9 cellular contexts compared by ENCODE assay signal in genomic region chr10:24617771-24618396, GRCh38.
DNase-seq lines count a peak whose midpoint lies in the region; ATAC-seq and TF ChIP-seq lines count a peak whose summit lies in the region.
"Had no signal": no experiment of that assay in that cellular context is flagged by ENCODE, and none has a peak within 500 bp of the region (broad histone marks: within the 10 kb centered on the region; RNA-seq: fewer than 3 reads in every experiment).

No MANE protein-coding gene starts in this region.

- no peak overlapping the region for H3K4ac ChIP-seq in mesendoderm (ENCODE audit: low read depth, low read length)

- H3K79me1 ChIP-seq in mesendoderm (ENCODE audit: low read length), result no peaks in the 10 kb centered on the region

- H3K9me3 ChIP-seq in MG63, result no peaks in the 10 kb centered on the region
- no peaks in the 10 kb centered on the region for H3K9me3 ChIP-seq in testis
- H3K9me3 ChIP-seq: neutrophil had no signal

- H3K27ac ChIP-seq in mesendoderm (ENCODE audit: low read depth, low read length) (no peak overlapping the region), testis (no peak overlapping the region)
- H3K27ac ChIP-seq: neutrophil had no signal

- intact Hi-C loops in testis (cut with DNase I; ENCODE audit: low total_unique reads), result no loop called here

- H3K56ac ChIP-seq in mesendoderm (ENCODE audit: low read length), result no peak overlapping the region

- H2BK120ac ChIP-seq in mesendoderm (ENCODE audit: low read depth, low read length), result no peak overlapping the region

- DNase-seq in AG08395 (ENCODE audit: low spot score), result peak; percentile 27
- peak; percentile 31 for DNase-seq in MG63
- peak; percentile 64 for DNase-seq in activated CD4-positive, alpha-beta T cell treated with anti-CD3 and anti-CD28 coated beads for 48 hours
- peak; percentile 37 for DNase-seq in effector CD4-positive, alpha-beta T cell
- peak; percentile 89 for DNase-seq in mesendoderm
- peak; percentile 65 for DNase-seq in testis

- TF ChIP-seq POLR2A in testis (IDR thresholded peaks at IDR 0.05), result no peak

- H3K4me1 ChIP-seq in mesendoderm (ENCODE audit: control insufficient read depth, low read depth, low read length) (no peaks in the 10 kb centered on the region), testis (no peaks in the 10 kb centered on the region)

- H3K23ac ChIP-seq in mesendoderm (ENCODE audit: low read length), result no peak overlapping the region

- peak in 2 of 3 experiments; percentile 49 to 68 for TF ChIP-seq CTCF in testis (IDR thresholded peaks at IDR 0.05)

- H2AK5ac ChIP-seq in mesendoderm (ENCODE audit: low read length), result no peak overlapping the region

- no CpG with 5 or more reads among the region's 7 CpGs for WGBS in mesendoderm (ENCODE audit: extremely low coverage, insufficient coverage, low lambda C conversion rate)
- WGBS in testis, 2 donors, result 58 to 61% methylated on average over 7 of the region's 7 CpGs

- no peak overlapping the region for H3K18ac ChIP-seq in mesendoderm (ENCODE audit: low read length)

- no peak overlapping the region for H3K4me3 ChIP-seq in MG63
- H3K4me3 ChIP-seq in mesendoderm (ENCODE audit: low read length), result no peak overlapping the region
- H3K4me3 ChIP-seq in testis, result no peak overlapping the region

- no peak overlapping the region for H2BK5ac ChIP-seq in mesendoderm (ENCODE audit: low read length)

- peak; percentile 42 for ATAC-seq in GM18519 (IDR thresholded peaks at IDR 0.05; ENCODE audit: low FRiP score, unreplicated experiment)
- no peak for ATAC-seq in HG03159 (IDR thresholded peaks at IDR 0.05; ENCODE audit: unreplicated experiment)

- no peak overlapping the region for H4K8ac ChIP-seq in mesendoderm (ENCODE audit: low read depth, low read length)

- H3K79me2 ChIP-seq in mesendoderm (ENCODE audit: control insufficient read depth, insufficient read depth, low read length), result no peaks in the 10 kb centered on the region

- no peak overlapping the region for H3K4me2 ChIP-seq in mesendoderm (ENCODE audit: low read length)

- no peak overlapping the region for H3K9ac ChIP-seq in mesendoderm (ENCODE audit: low read length)

- H3K27me3 ChIP-seq in MG63, result no peaks in the 10 kb centered on the region
- no peaks in the 10 kb centered on the region for H3K27me3 ChIP-seq in mesendoderm (ENCODE audit: insufficient read depth, low read length, poor library complexity)
- H3K27me3 ChIP-seq in testis, result no peaks in the 10 kb centered on the region
- H3K27me3 ChIP-seq: neutrophil had no signal

- no peak overlapping the region for H4K5ac ChIP-seq in mesendoderm (ENCODE audit: low read length)

- peaks cover 24% of the 10 kb centered on the region for H3K36me3 ChIP-seq in MG63
- H3K36me3 ChIP-seq in mesendoderm (ENCODE audit: control insufficient read depth, insufficient read depth, low read length), result peaks cover 3% of the 10 kb centered on the region
- no peaks in the 10 kb centered on the region for H3K36me3 ChIP-seq in testis (ENCODE audit: low read depth, missing control alignments)
- H3K36me3 ChIP-seq: neutrophil had no signal

- H2BK15ac ChIP-seq in mesendoderm (replicated peaks; ENCODE audit: low read depth), result no peak overlapping the region

Comparison
In these comparisons a context has a peak if more than half of its experiments do, and no peak if none do; other contexts are left out.
1. DNase-seq: peak in every context shown above with its lines; median percentile 89 in mesendoderm; 65 in testis; 64 in activated CD4-positive, alpha-beta T cell treated with anti-CD3 and anti-CD28 coated beads for 48 hours; 37 in effector CD4-positive, alpha-beta T cell; 31 in MG63; 27 in AG08395.